In the genomic region with DNA sequence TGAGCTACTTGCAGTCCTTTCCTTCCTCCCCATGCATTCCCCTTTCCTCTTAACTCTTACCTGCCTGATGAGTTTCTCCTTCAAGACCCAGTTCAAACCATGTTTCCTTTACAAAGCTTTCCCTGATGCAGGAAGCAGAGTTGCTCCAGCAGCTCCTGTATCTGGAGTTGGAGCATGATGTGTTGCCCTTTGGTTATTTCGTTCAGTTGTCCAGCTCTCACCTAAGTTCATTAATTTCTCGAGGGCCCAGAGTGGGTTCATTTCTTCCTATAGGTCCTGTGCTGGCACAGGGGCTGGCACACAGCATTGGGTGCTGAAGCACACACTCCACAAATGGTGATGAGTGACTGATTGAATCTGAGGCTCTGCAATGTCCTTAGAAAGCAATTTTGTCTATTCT, we compare ENCODE assay signal across 20 cellular contexts. TPM values are rescaled to one million over a fixed set of nuclear protein-coding genes. Genes with fewer than 3 reads are reported as not detected.
A peak's percentile ranks its signal among the peaks of the same experiment; 100 is the strongest.
DNase-seq lines count a peak whose midpoint lies in the region; ATAC-seq and TF ChIP-seq lines count a peak whose summit lies in the region.
"Had no signal": no experiment of that assay in that cellular context is flagged by ENCODE, and none has a peak within 500 bp of the region (broad histone marks: within the 10 kb centered on the region; RNA-seq: fewer than 3 reads in every experiment).

No MANE protein-coding gene starts in this region.

- TF ChIP-seq CTCF in Calu3 (IDR thresholded peaks at IDR 0.05; ENCODE audit: unreplicated experiment) (no peak), IMR-90 (conservative IDR thresholded peaks at IDR 0.05; ENCODE audit: low read depth, low read length) (no peak), chondrocyte (IDR thresholded peaks at IDR 0.05) (no peak), suprapubic skin (IDR thresholded peaks at IDR 0.05) (no peak), MM.1S (IDR thresholded peaks at IDR 0.05; ENCODE audit: low read length) (no peak)

- H2AK5ac ChIP-seq in IMR-90 (ENCODE audit: low read depth, low read length): no peak overlapping the region

- H2BK5ac ChIP-seq in IMR-90 (ENCODE audit: low read depth, low read length, poor library complexity, severe bottlenecking): no peak overlapping the region

- H4K8ac ChIP-seq in IMR-90 (ENCODE audit: low read depth in 2 of 2, low read length in 2 of 2): no peak overlapping the region

- no CpG with 5 or more reads among the region's 2 CpGs for WGBS in IMR-90 (ENCODE audit: extremely low coverage in 2 of 2, insufficient read length in 1 of 2), 2 experiments
- 95% methylated on average over 2 of the region's 2 CpGs for WGBS in suprapubic skin

- no peak overlapping the region for H4K91ac ChIP-seq in IMR-90 (ENCODE audit: insufficient read depth, low read depth, low read length)

- H3K27ac Mint-ChIP-seq in Calu3 (ENCODE audit: unreplicated experiment) (peak overlapping the region; percentile 67), chondrocyte (ENCODE audit: unreplicated experiment) (peak overlapping the region; percentile 32)

- H2BK120ac ChIP-seq in IMR-90 (ENCODE audit: low read depth, low read length): no peak overlapping the region

- peaks cover 5% of the 10 kb centered on the region for H3K9me1 ChIP-seq in IMR-90 (ENCODE audit: insufficient read depth, low read length)

- no peak for TF ChIP-seq RAD21 in IMR-90 (IDR thresholded peaks at IDR 0.05; ENCODE audit: low read length)

- H3K27me3 Mint-ChIP-seq in Calu3 (ENCODE audit: unreplicated experiment) (no peaks in the 10 kb centered on the region), chondrocyte (ENCODE audit: low read depth) (no peaks in the 10 kb centered on the region)

- H2AFZ ChIP-seq in IMR-90 (replicated peaks; ENCODE audit: low read length, poor library complexity): no peak overlapping the region
- H2AFZ ChIP-seq in MM.1S (ENCODE audit: low read length): no peak overlapping the region

- peak overlapping the region; percentile 38; the same call in 1 of the 2 replicates for H3K23ac ChIP-seq in IMR-90 (ENCODE audit: low read depth, low read length)

- ATAC-seq in IMR-90 (ENCODE audit: low read depth) (no peak), GM19395 (IDR thresholded peaks at IDR 0.05; ENCODE audit: unreplicated experiment) (no peak)

- no peak overlapping the region for H2BK20ac ChIP-seq in IMR-90 (ENCODE audit: low read depth, low read length)

- H3K9me3 Mint-ChIP-seq in Calu3 (ENCODE audit: low read depth, unreplicated experiment) (no peaks in the 10 kb centered on the region), chondrocyte (ENCODE audit: low read depth) (no peaks in the 10 kb centered on the region)

- BruUV-seq in Calu3 (replicated peaks; lab: Mats Ljungman, UMichigan) (no TSS peak), IMR-90 (replicated peaks; lab: Mats Ljungman, UMichigan) (no TSS peak)

- POLR2A ChIA-PET in IMR-90 (lab: Charles Lee; ENCODE audit: unreplicated experiment): no interaction called here

- H3K4me2 ChIP-seq in IMR-90 (ENCODE audit: low read depth, low read length) (no peak overlapping the region), MM.1S (ENCODE audit: low read depth, low read length) (no peak overlapping the region)

- H4K5ac ChIP-seq in IMR-90 (ENCODE audit: low read depth, low read length): no peak overlapping the region

- H3F3A ChIP-seq in MM.1S (ENCODE audit: insufficient read depth, low read length): no peaks in the 10 kb centered on the region

- H3K4me3 ChIP-seq in IMR-90 (ENCODE audit: insufficient read depth, low read depth, low read length) (no peak overlapping the region), suprapubic skin (no peak overlapping the region), MM.1S (ENCODE audit: low read length) (no peak overlapping the region)
- H3K4me3 ChIP-seq: MG63, Peyer's patch had no signal

- intact Hi-C loops in Calu3 (cut with micrococcal nuclease; ENCODE audit: unreplicated experiment): loop anchor here (5.0 kb wide), 1 partner anchor 32 kb away; no protein-coding TSS in a partner anchor
- intact Hi-C loops in IMR-90 (cut with micrococcal nuclease): no loop called here

- H3K36me3 ChIP-seq in IMR-90 (ENCODE audit: control insufficient read depth, insufficient read depth, low read length) (no peaks in the 10 kb centered on the region), suprapubic skin (no peaks in the 10 kb centered on the region), MM.1S (replicated peaks; ENCODE audit: insufficient read depth, low read length) (no peaks in the 10 kb centered on the region)
- H3K36me3 ChIP-seq: BE2C, MG63, Peyer's patch had no signal

- H3K4me1 Mint-ChIP-seq in Calu3 (ENCODE audit: low read depth, unreplicated experiment) (peaks cover 29% of the 10 kb centered on the region), chondrocyte (ENCODE audit: low read depth) (peaks cover 20% of the 10 kb centered on the region)

- H3K56ac ChIP-seq in IMR-90 (ENCODE audit: extremely low read depth, insufficient read depth, low read length): no peak overlapping the region

- no peak overlapping the region for H2AK9ac ChIP-seq in IMR-90 (replicated peaks; ENCODE audit: low read depth, low read length, poor library complexity)

- no peak overlapping the region for H2BK15ac ChIP-seq in IMR-90 (ENCODE audit: low read depth, low read length)

- H3K9me2 ChIP-seq in MM.1S (replicated peaks; ENCODE audit: insufficient read depth, low read length): no peaks in the 10 kb centered on the region

- in situ Hi-C loops in IMR-90 (cut with MboI; ENCODE audit: low sequenced_read_pairs): loop anchor here (5.0 kb wide), 2 partner anchors 47 to 167 kb away; no protein-coding TSS in a partner anchor

- no peak overlapping the region for H3K27ac ChIP-seq in IMR-90 (ENCODE audit: insufficient read depth, low read length)
- peak overlapping the region; percentile 28 for H3K27ac ChIP-seq in suprapubic skin
- no peak overlapping the region for H3K27ac ChIP-seq in MM.1S (ENCODE audit: low read length)
- H3K27ac ChIP-seq: Peyer's patch had no signal

- DNase-seq in Calu3 (no peak), IMR-90 (no peak), chondrocyte (ENCODE audit: low spot score) (no peak), suprapubic skin (ENCODE audit: low spot score in 2 of 2) (no peak), MM.1S (no peak), AG08395 (ENCODE audit: low spot score) (no peak)
- DNase-seq: BE2C, DMS153, KBM-7, MG63, NCI-H1048, NCI-H1417, NCI-H1694, NCI-H2029 treated with DMSO at 0.1 percent for 48 hours, NCI-H2227 treated with DMSO at 0.1 percent for 48 hours, NCI-H526 treated with DMSO at 0.1 percent for 48 hours, Peyer's patch, SHP77 treated with DMSO at 0.1 percent for 48 hours had no signal

- no peaks in the 10 kb centered on the region for H3K79me2 ChIP-seq in MM.1S (ENCODE audit: low read length)

- H4K20me1 ChIP-seq in IMR-90 (ENCODE audit: insufficient read depth, low read length) (no peaks in the 10 kb centered on the region), MM.1S (ENCODE audit: insufficient read depth, low read length) (no peaks in the 10 kb centered on the region)

- CTCF ChIA-PET in Calu3 (lab: Charles Lee) (no interaction called here), IMR-90 (lab: Yijun Ruan, JAX) (interaction anchor here (1.0 kb wide), 1 partner anchor 48 kb away, joined by 3 read pairs; no protein-coding TSS in a partner anchor)

- H3K4me1 ChIP-seq in IMR-90 (ENCODE audit: control insufficient read depth, insufficient read depth, low read length): peaks cover 7% of the 10 kb centered on the region
- peaks cover 7% of the 10 kb centered on the region for H3K4me1 ChIP-seq in suprapubic skin
- H3K4me1 ChIP-seq in MM.1S (ENCODE audit: low read length): no peaks in the 10 kb centered on the region
- H3K4me1 ChIP-seq: BE2C, Peyer's patch had no signal

- dilution Hi-C loops in IMR-90 (cut with HindIII; ENCODE audit: low sequenced_read_pairs, unreplicated experiment): no loop called here

- no peak overlapping the region for H3K4ac ChIP-seq in IMR-90 (ENCODE audit: low read depth, low read length)

- no peak overlapping the region for H3K18ac ChIP-seq in IMR-90 (ENCODE audit: low read depth, low read length)

- H3K9me3 ChIP-seq in IMR-90 (ENCODE audit: control insufficient read depth, insufficient read depth, low read length): no peaks in the 10 kb centered on the region
- no peaks in the 10 kb centered on the region for H3K9me3 ChIP-seq in suprapubic skin
- no peaks in the 10 kb centered on the region for H3K9me3 ChIP-seq in MM.1S (replicated peaks; ENCODE audit: insufficient read depth, low read length)
- H3K9me3 ChIP-seq: BE2C, MG63, Peyer's patch had no signal

- H3K4me3 Mint-ChIP-seq in Calu3 (ENCODE audit: low read depth, unreplicated experiment) (no peak overlapping the region), chondrocyte (ENCODE audit: unreplicated experiment) (no peak overlapping the region)
- H3K4me3 Mint-ChIP-seq: CD14-positive monocyte had no signal

- TF ChIP-seq POLR2A in IMR-90 (IDR thresholded peaks at IDR 0.05; ENCODE audit: low read depth, low read length): no peak
- no peak for TF ChIP-seq POLR2A in suprapubic skin (IDR thresholded peaks at IDR 0.05)

- H3K79me1 ChIP-seq in IMR-90 (ENCODE audit: low read depth in 1 of 2, low read length in 2 of 2): peaks cover 0 to 4% of the 10 kb centered on the region in 2 experiments; a peak in 2 of 4 replicates

- H3K9ac ChIP-seq in IMR-90 (ENCODE audit: low read depth, low read length): no peak overlapping the region
- H3K9ac ChIP-seq in MM.1S (ENCODE audit: low read length): no peak overlapping the region

- no peak for TF ChIP-seq EP300 in suprapubic skin (IDR thresholded peaks at IDR 0.05)

- 0 out of 2 replicates have a peak overlapping the region, but pooled peaks have one; percentile 15 for H3K14ac ChIP-seq in IMR-90 (replicated peaks; ENCODE audit: low read depth, low read length)

- no peaks in the 10 kb centered on the region for H3K27me3 ChIP-seq in IMR-90 (ENCODE audit: control insufficient read depth, insufficient read depth, low read length)
- no peaks in the 10 kb centered on the region for H3K27me3 ChIP-seq in suprapubic skin
- no peaks in the 10 kb centered on the region for H3K27me3 ChIP-seq in MM.1S (replicated peaks; ENCODE audit: insufficient read depth, low read length)
- H3K27me3 ChIP-seq: BE2C, MG63, Peyer's patch had no signal

- H3K36me3 Mint-ChIP-seq in Calu3 (ENCODE audit: insufficient read depth, unreplicated experiment) (peaks cover 10% of the 10 kb centered on the region), chondrocyte (ENCODE audit: low read depth) (no peaks in the 10 kb centered on the region)
- H3K36me3 Mint-ChIP-seq: CD14-positive monocyte had no signal

RNA-seq across cellular contexts. Expression of gene TMEM214, which starts 23.0 kb away (rescaled TPM):
- 75.9 and 79.6 TPM in 2 replicates for total RNA-seq in Calu3 (2022)
- 31.7 and 32.1 TPM in 2 replicates for total RNA-seq in IMR-90 (2012; rRNA removed)
- polyA plus RNA-seq in IMR-90 (2012; rRNA removed): 121 and 132 TPM in 2 replicates
- polyA plus RNA-seq in IMR-90 (2012; cell fraction: cytosol; rRNA removed): 47.0 and 97.1 TPM in 2 replicates
- polyA plus RNA-seq in IMR-90 (2012; cell fraction: nucleus; rRNA removed; ENCODE audit: low replicate concordance): 273 and 440 TPM in 2 replicates
- total RNA-seq in chondrocyte: 107 to 166 TPM (median 110 TPM) in 3 replicates
- total RNA-seq in suprapubic skin: 10 to 100 TPM; 39.2 to 56.3 (median 44.7) TPM

RNA-seq across cellular contexts. Expression of gene MAPRE3, which starts 39.3 kb away (rescaled TPM):
- 11.1 and 13.9 TPM in 2 replicates for total RNA-seq in Calu3 (2022)
- total RNA-seq in IMR-90 (2012; rRNA removed): 1.8 and 2.5 TPM in 2 replicates
- 17.3 and 20.3 TPM in 2 replicates for polyA plus RNA-seq in IMR-90 (2012; rRNA removed)
- polyA plus RNA-seq in IMR-90 (2012; cell fraction: cytosol; rRNA removed): 12.4 and 18.6 TPM in 2 replicates
- 75.6 and 82.1 TPM in 2 replicates for polyA plus RNA-seq in IMR-90 (2012; cell fraction: nucleus; rRNA removed; ENCODE audit: low replicate concordance)
- 12.0 to 16.9 TPM (median 12.3 TPM) in 3 replicates for total RNA-seq in chondrocyte
- 10 to 100 TPM; 29.5 to 57.5 (median 34.0) TPM for total RNA-seq in suprapubic skin

RNA-seq across cellular contexts. Expression of gene AGBL5, which starts 41.8 kb away (rescaled TPM):
- total RNA-seq in Calu3 (2022) (20.2 and 25.2 TPM in 2 replicates), IMR-90 (2012; rRNA removed) (22.8 and 26.2 TPM in 2 replicates), chondrocyte (14.0 to 31.8 TPM (median 16.3 TPM) in 3 replicates), suprapubic skin (10 to 100 TPM; 15.3 to 18.9 (median 18.5) TPM)
- 19.0 and 21.1 TPM in 2 replicates for polyA plus RNA-seq in IMR-90 (2012; rRNA removed)
- polyA plus RNA-seq in IMR-90 (2012; cell fraction: cytosol; rRNA removed): 18.5 and 25.0 TPM in 2 replicates
- polyA plus RNA-seq in IMR-90 (2012; cell fraction: nucleus; rRNA removed; ENCODE audit: low replicate concordance): 12.2 and 14.9 TPM in 2 replicates
